In genomic region chr4:17310269-17310652, GRCh38 we compare ENCODE assay signal across 15 cellular contexts.
DNase-seq lines count a peak whose midpoint lies in the region; ATAC-seq and TF ChIP-seq lines count a peak whose summit lies in the region.
"Had no signal": no experiment of that assay in that cellular context is flagged by ENCODE, and none has a peak within 500 bp of the region (broad histone marks: within the 10 kb centered on the region; RNA-seq: fewer than 3 reads in every experiment).

No MANE protein-coding gene starts in this region.

- H3K9me3 Mint-ChIP-seq in activated CD8-positive, alpha-beta T cell treated with anti-CD3 and anti-CD28 coated beads, Interleukin-2, amount 10 ng/mL, durations not matched to agents 7 days and 5 days (ENCODE audit: insufficient read depth), result no peaks in the 10 kb centered on the region
- no peaks in the 10 kb centered on the region for H3K9me3 Mint-ChIP-seq in activated T-helper 2 cell treated with anti-CD3 and anti-CD28 coated beads, Interferon-gamma antibody, Interleukin-2, Interleukin-4, amounts not matched to agents 10 μg/mL and 5 μg/mL and 100 μg/mL, durations not matched to agents 14 hours and 24 hours and 36 hours
- H3K9me3 Mint-ChIP-seq in progenitor cell of endocrine pancreas (ENCODE audit: low read depth), result peaks cover 9% of the 10 kb centered on the region

- no peaks in the 10 kb centered on the region for H3K36me3 Mint-ChIP-seq in activated CD8-positive, alpha-beta T cell treated with anti-CD3 and anti-CD28 coated beads, Interleukin-2, amount 10 ng/mL, durations not matched to agents 7 days and 5 days (ENCODE audit: low read depth)
- no peaks in the 10 kb centered on the region for H3K36me3 Mint-ChIP-seq in activated T-helper 2 cell treated with anti-CD3 and anti-CD28 coated beads, Interferon-gamma antibody, Interleukin-2, Interleukin-4, amounts not matched to agents 10 μg/mL and 5 μg/mL and 100 μg/mL, durations not matched to agents 14 hours and 24 hours and 36 hours (ENCODE audit: low read depth)
- no peaks in the 10 kb centered on the region for H3K36me3 Mint-ChIP-seq in progenitor cell of endocrine pancreas (ENCODE audit: insufficient read depth)

- no peak for TF ChIP-seq CTCF in AG10803 (conservative IDR thresholded peaks at IDR 0.05; ENCODE audit: low read length)
- TF ChIP-seq CTCF in brain microvascular endothelial cell (IDR thresholded peaks at IDR 0.05; ENCODE audit: low read depth, low read length, missing control alignments), result no peak
- no peak for TF ChIP-seq CTCF in progenitor cell of endocrine pancreas (IDR thresholded peaks at IDR 0.05; ENCODE audit: unreplicated experiment)

- in situ Hi-C loops in brain microvascular endothelial cell (cut with HindIII; ENCODE audit: low pct_ligation_motif_present, low sequenced_read_pairs), result no loop called here

- no peaks in the 10 kb centered on the region for H3K36me3 ChIP-seq in brain microvascular endothelial cell (replicated peaks)
- H3K36me3 ChIP-seq: tibial nerve had no signal

- no peaks in the 10 kb centered on the region for H3K27me3 ChIP-seq in brain microvascular endothelial cell (replicated peaks)
- H3K27me3 ChIP-seq: tibial nerve had no signal

- intact Hi-C loops in activated T-helper 2 cell treated with anti-CD3 and anti-CD28 coated beads, Interferon-gamma antibody, Interleukin-2, Interleukin-4, amounts not matched to agents 10 μg/mL and 5 μg/mL and 100 μg/mL, durations not matched to agents 14 hours and 24 hours and 36 hours (cut with micrococcal nuclease), result no loop called here

- DNase-seq in AG10803 (ENCODE audit: low read depth), result peak; percentile 74
- DNase-seq in brain microvascular endothelial cell, result peak; percentile 21
- DNase-seq in activated CD8-positive, alpha-beta T cell treated with anti-CD3 and anti-CD28 coated beads, Interleukin-2, amount 10 ng/mL, durations not matched to agents 7 days and 5 days, result no peak
- DNase-seq in activated T-helper 2 cell treated with anti-CD3 and anti-CD28 coated beads, Interferon-gamma antibody, Interleukin-2, Interleukin-4, amounts not matched to agents 10 μg/mL and 5 μg/mL and 100 μg/mL, durations not matched to agents 14 hours and 24 hours and 36 hours (ENCODE audit: low spot score), result no peak
- DNase-seq in progenitor cell of endocrine pancreas (ENCODE audit: low spot score, unreplicated experiment), result no peak
- no peak for DNase-seq in activated CD8-positive, alpha-beta memory T cell treated with anti-CD3 and anti-CD28 coated beads, Interleukin-2, amount 50 U/mL, for 48 hours
- DNase-seq: activated B cell treated with CpG ODN at 0.5 μM for 24 hours; Caco-2; dermis blood vessel endothelial cell; psoas muscle; stimulated activated CD8-positive, alpha-beta memory T cell treated with anti-CD3 and anti-CD28 coated beads, Interleukin-4, amount 100 ng/mL, for 48 hours had no signal

- peaks cover 4% of the 10 kb centered on the region for H3K4me1 Mint-ChIP-seq in activated CD8-positive, alpha-beta T cell treated with anti-CD3 and anti-CD28 coated beads, Interleukin-2, amount 10 ng/mL, durations not matched to agents 7 days and 5 days (ENCODE audit: low read depth)
- H3K4me1 Mint-ChIP-seq in activated T-helper 2 cell treated with anti-CD3 and anti-CD28 coated beads, Interferon-gamma antibody, Interleukin-2, Interleukin-4, amounts not matched to agents 10 μg/mL and 5 μg/mL and 100 μg/mL, durations not matched to agents 14 hours and 24 hours and 36 hours (ENCODE audit: low read depth), result no peaks in the 10 kb centered on the region
- H3K4me1 Mint-ChIP-seq in progenitor cell of endocrine pancreas (ENCODE audit: low read depth), result no peaks in the 10 kb centered on the region
- H3K4me1 Mint-ChIP-seq: activated B cell treated with CpG ODN at 0.5 μM for 24 hours had no signal

- H3K4me3 Mint-ChIP-seq in activated CD8-positive, alpha-beta T cell treated with anti-CD3 and anti-CD28 coated beads, Interleukin-2, amount 10 ng/mL, durations not matched to agents 7 days and 5 days, result no peak overlapping the region
- no peak overlapping the region for H3K4me3 Mint-ChIP-seq in activated T-helper 2 cell treated with anti-CD3 and anti-CD28 coated beads, Interferon-gamma antibody, Interleukin-2, Interleukin-4, amounts not matched to agents 10 μg/mL and 5 μg/mL and 100 μg/mL, durations not matched to agents 14 hours and 24 hours and 36 hours (ENCODE audit: low read depth)
- H3K4me3 Mint-ChIP-seq in progenitor cell of endocrine pancreas (ENCODE audit: low read depth), result no peak overlapping the region
- H3K4me3 Mint-ChIP-seq: activated B cell treated with CpG ODN at 0.5 μM for 24 hours had no signal

- no peak overlapping the region for H3K27ac ChIP-seq in brain microvascular endothelial cell
- H3K27ac ChIP-seq: HL-60, psoas muscle, tibial nerve had no signal

- CTCF ChIA-PET in activated CD8-positive, alpha-beta T cell treated with anti-CD3 and anti-CD28 coated beads, Interleukin-2, amount 10 ng/mL, durations not matched to agents 7 days and 5 days (lab: Charles Lee), result no interaction called here

- ATAC-seq in GM21367 (IDR thresholded peaks at IDR 0.05; ENCODE audit: unreplicated experiment) (peak; percentile 72), HG03432 (IDR thresholded peaks at IDR 0.05; ENCODE audit: unreplicated experiment) (peak; percentile 92)
- no peak for ATAC-seq in activated CD8-positive, alpha-beta T cell treated with anti-CD3 and anti-CD28 coated beads, Interleukin-2, amount 10 ng/mL, durations not matched to agents 7 days and 5 days
- ATAC-seq: psoas muscle had no signal

- H3K27me3 Mint-ChIP-seq in activated CD8-positive, alpha-beta T cell treated with anti-CD3 and anti-CD28 coated beads, Interleukin-2, amount 10 ng/mL, durations not matched to agents 7 days and 5 days (ENCODE audit: low read depth), result peaks cover 9% of the 10 kb centered on the region
- peaks cover 17% of the 10 kb centered on the region for H3K27me3 Mint-ChIP-seq in activated T-helper 2 cell treated with anti-CD3 and anti-CD28 coated beads, Interferon-gamma antibody, Interleukin-2, Interleukin-4, amounts not matched to agents 10 μg/mL and 5 μg/mL and 100 μg/mL, durations not matched to agents 14 hours and 24 hours and 36 hours (ENCODE audit: low read depth)
- H3K27me3 Mint-ChIP-seq in progenitor cell of endocrine pancreas, result no peaks in the 10 kb centered on the region
- H3K27me3 Mint-ChIP-seq: activated B cell treated with CpG ODN at 0.5 μM for 24 hours had no signal

- H3K4me3 ChIP-seq in AG10803 (ENCODE audit: low read length) (no peak overlapping the region), brain microvascular endothelial cell (ENCODE audit: low read depth, low read length) (no peak overlapping the region)
- H3K4me3 ChIP-seq: psoas muscle, tibial nerve had no signal

- no peak overlapping the region for H3K27ac Mint-ChIP-seq in activated CD8-positive, alpha-beta T cell treated with anti-CD3 and anti-CD28 coated beads, Interleukin-2, amount 10 ng/mL, durations not matched to agents 7 days and 5 days
- no peak overlapping the region for H3K27ac Mint-ChIP-seq in activated T-helper 2 cell treated with anti-CD3 and anti-CD28 coated beads, Interferon-gamma antibody, Interleukin-2, Interleukin-4, amounts not matched to agents 10 μg/mL and 5 μg/mL and 100 μg/mL, durations not matched to agents 14 hours and 24 hours and 36 hours
- no peak overlapping the region for H3K27ac Mint-ChIP-seq in progenitor cell of endocrine pancreas
- H3K27ac Mint-ChIP-seq: activated B cell treated with CpG ODN at 0.5 μM for 24 hours had no signal

- POLR2A ChIA-PET in activated CD8-positive, alpha-beta T cell treated with anti-CD3 and anti-CD28 coated beads, Interleukin-2, amount 10 ng/mL, durations not matched to agents 7 days and 5 days (lab: Charles Lee), result no interaction called here

Comparison
In these comparisons a context has a peak if more than half of its experiments do, and no peak if none do; other contexts are left out.
1. DNase-seq: peak in AG10803 (single experiment) and brain microvascular endothelial cell (single experiment); none in activated CD8-positive, alpha-beta T cell treated with anti-CD3 and anti-CD28 coated beads, Interleukin-2, amount 10 ng/mL, durations not matched to agents 7 days and 5 days (single experiment), activated T-helper 2 cell treated with anti-CD3 and anti-CD28 coated beads, Interferon-gamma antibody, Interleukin-2, Interleukin-4, amounts not matched to agents 10 μg/mL and 5 μg/mL and 100 μg/mL, durations not matched to agents 14 hours and 24 hours and 36 hours (single experiment), progenitor cell of endocrine pancreas (single experiment) and activated CD8-positive, alpha-beta memory T cell treated with anti-CD3 and anti-CD28 coated beads, Interleukin-2, amount 50 U/mL, for 48 hours (single experiment).